In the genomic region with DNA sequence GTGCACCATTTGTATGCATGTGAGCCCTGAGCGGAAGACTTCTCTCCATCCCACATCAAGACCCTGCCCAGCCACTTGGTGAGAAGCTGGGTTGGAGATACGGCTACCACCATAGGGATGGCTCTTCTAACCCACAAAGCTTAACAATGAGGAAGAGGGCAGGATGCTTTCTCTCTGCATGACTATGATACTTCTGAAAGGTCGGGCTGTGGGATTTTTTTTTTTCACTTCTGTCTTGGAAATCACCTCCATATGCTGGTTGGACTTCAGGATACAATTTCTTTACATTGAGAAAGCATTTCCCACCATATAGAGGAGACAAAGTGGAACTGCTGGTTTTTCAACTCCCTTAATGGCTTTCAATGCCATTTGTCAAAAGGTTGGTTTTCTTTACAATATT, we compare ENCODE assay signal across 1 cellular context.
TF ChIP-seq lines count a peak whose summit lies in the region.

No MANE protein-coding gene starts in this region.

TF ChIP-seq in GM12878, 131 proteins besides CTCF, POLR2A, EP300 and RAD21 (continued from another document):
- TF ChIP-seq, protein P1, sequence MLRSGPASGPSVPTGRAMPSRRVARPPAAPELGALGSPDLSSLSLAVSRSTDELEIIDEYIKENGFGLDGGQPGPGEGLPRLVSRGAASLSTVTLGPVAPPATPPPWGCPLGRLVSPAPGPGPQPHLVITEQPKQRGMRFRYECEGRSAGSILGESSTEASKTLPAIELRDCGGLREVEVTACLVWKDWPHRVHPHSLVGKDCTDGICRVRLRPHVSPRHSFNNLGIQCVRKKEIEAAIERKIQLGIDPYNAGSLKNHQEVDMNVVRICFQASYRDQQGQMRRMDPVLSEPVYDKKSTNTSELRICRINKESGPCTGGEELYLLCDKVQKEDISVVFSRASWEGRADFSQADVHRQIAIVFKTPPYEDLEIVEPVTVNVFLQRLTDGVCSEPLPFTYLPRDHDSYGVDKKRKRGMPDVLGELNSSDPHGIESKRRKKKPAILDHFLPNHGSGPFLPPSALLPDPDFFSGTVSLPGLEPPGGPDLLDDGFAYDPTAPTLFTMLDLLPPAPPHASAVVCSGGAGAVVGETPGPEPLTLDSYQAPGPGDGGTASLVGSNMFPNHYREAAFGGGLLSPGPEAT (IDR thresholded peaks at IDR 0.05; ENCODE audit: low read depth): peak; percentile 70; the same call in 1 of the 2 replicates
- peak; percentile 77 for TF ChIP-seq EED (IDR thresholded peaks at IDR 0.05; ENCODE audit: low read depth)
- TF ChIP-seq SPI1 (IDR thresholded peaks at IDR 0.05; ENCODE audit: borderline replicate concordance, insufficient read depth, low read depth, low read length): peak; percentile 92
- TF ChIP-seq ZNF274 (IDR thresholded peaks at IDR 0.05; ENCODE audit: insufficient read depth, insufficient read length): no peak
- 0 out of 2 replicates have a peak, but pooled peaks have one; percentile 35 for TF ChIP-seq FOXM1 (IDR thresholded peaks at IDR 0.05; ENCODE audit: low read depth, low read length)
- TF ChIP-seq, protein P2, sequence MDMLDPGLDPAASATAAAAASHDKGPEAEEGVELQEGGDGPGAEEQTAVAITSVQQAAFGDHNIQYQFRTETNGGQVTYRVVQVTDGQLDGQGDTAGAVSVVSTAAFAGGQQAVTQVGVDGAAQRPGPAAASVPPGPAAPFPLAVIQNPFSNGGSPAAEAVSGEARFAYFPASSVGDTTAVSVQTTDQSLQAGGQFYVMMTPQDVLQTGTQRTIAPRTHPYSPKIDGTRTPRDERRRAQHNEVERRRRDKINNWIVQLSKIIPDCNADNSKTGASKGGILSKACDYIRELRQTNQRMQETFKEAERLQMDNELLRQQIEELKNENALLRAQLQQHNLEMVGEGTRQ (IDR thresholded peaks at IDR 0.05; ENCODE audit: borderline replicate concordance, low read depth, low read length): no peak
- no peak for TF ChIP-seq SMAD1 (IDR thresholded peaks at IDR 0.05; ENCODE audit: low read depth, partially characterized antibody)
- TF ChIP-seq, protein P3, sequence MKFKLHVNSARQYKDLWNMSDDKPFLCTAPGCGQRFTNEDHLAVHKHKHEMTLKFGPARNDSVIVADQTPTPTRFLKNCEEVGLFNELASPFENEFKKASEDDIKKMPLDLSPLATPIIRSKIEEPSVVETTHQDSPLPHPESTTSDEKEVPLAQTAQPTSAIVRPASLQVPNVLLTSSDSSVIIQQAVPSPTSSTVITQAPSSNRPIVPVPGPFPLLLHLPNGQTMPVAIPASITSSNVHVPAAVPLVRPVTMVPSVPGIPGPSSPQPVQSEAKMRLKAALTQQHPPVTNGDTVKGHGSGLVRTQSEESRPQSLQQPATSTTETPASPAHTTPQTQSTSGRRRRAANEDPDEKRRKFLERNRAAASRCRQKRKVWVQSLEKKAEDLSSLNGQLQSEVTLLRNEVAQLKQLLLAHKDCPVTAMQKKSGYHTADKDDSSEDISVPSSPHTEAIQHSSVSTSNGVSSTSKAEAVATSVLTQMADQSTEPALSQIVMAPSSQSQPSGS (IDR thresholded peaks at IDR 0.05; ENCODE audit: low read length): peak; percentile 68
- peak; percentile 22; the same call in 1 of the 3 replicates for TF ChIP-seq POU2F2 (IDR thresholded peaks at IDR 0.05; ENCODE audit: borderline replicate concordance, low read depth, low read length)
- TF ChIP-seq IKZF1 (conservative IDR thresholded peaks at IDR 0.05): peak; percentile 57
- peak; percentile 84 for TF ChIP-seq RUNX3 (IDR thresholded peaks at IDR 0.05; ENCODE audit: low read length)
- TF ChIP-seq, protein P4, sequence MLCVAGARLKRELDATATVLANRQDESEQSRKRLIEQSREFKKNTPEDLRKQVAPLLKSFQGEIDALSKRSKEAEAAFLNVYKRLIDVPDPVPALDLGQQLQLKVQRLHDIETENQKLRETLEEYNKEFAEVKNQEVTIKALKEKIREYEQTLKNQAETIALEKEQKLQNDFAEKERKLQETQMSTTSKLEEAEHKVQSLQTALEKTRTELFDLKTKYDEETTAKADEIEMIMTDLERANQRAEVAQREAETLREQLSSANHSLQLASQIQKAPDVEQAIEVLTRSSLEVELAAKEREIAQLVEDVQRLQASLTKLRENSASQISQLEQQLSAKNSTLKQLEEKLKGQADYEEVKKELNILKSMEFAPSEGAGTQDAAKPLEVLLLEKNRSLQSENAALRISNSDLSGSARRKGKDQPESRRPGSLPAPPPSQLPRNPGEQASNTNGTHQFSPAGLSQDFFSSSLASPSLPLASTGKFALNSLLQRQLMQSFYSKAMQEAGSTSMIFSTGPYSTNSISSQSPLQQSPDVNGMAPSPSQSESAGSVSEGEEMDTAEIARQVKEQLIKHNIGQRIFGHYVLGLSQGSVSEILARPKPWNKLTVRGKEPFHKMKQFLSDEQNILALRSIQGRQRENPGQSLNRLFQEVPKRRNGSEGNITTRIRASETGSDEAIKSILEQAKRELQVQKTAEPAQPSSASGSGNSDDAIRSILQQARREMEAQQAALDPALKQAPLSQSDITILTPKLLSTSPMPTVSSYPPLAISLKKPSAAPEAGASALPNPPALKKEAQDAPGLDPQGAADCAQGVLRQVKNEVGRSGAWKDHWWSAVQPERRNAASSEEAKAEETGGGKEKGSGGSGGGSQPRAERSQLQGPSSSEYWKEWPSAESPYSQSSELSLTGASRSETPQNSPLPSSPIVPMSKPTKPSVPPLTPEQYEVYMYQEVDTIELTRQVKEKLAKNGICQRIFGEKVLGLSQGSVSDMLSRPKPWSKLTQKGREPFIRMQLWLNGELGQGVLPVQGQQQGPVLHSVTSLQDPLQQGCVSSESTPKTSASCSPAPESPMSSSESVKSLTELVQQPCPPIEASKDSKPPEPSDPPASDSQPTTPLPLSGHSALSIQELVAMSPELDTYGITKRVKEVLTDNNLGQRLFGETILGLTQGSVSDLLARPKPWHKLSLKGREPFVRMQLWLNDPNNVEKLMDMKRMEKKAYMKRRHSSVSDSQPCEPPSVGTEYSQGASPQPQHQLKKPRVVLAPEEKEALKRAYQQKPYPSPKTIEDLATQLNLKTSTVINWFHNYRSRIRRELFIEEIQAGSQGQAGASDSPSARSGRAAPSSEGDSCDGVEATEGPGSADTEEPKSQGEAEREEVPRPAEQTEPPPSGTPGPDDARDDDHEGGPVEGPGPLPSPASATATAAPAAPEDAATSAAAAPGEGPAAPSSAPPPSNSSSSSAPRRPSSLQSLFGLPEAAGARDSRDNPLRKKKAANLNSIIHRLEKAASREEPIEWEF (IDR thresholded peaks at IDR 0.05; ENCODE audit: insufficient replicate concordance, low read depth, low read length): peak; percentile 64
- TF ChIP-seq IRF4 (IDR thresholded peaks at IDR 0.05; ENCODE audit: low read depth, low read length): peak; percentile 72; the same call in 1 of the 2 replicates
- peak; percentile 43; the same call in 1 of the 2 replicates for TF ChIP-seq ZNF384 (IDR thresholded peaks at IDR 0.05; ENCODE audit: borderline replicate concordance, low read depth, low read length)
- TF ChIP-seq BCL11A (IDR thresholded peaks at IDR 0.05; ENCODE audit: low read depth, low read length): peak; percentile 76
- TF ChIP-seq, protein P5, sequence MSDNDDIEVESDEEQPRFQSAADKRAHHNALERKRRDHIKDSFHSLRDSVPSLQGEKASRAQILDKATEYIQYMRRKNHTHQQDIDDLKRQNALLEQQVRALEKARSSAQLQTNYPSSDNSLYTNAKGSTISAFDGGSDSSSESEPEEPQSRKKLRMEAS (IDR thresholded peaks at IDR 0.05; ENCODE audit: low read depth, low read length): no peak
- TF ChIP-seq RFX5 (IDR thresholded peaks at IDR 0.05; ENCODE audit: low read depth, low read length): no peak
- 0 out of 4 replicates have a peak, but pooled peaks of 1 of the 2 experiments have one; percentile 10 for TF ChIP-seq BHLHE40 (IDR thresholded peaks at IDR 0.05; ENCODE audit: borderline replicate concordance in 1 of 2, low read depth in 2 of 2, low read length in 1 of 2)
- TF ChIP-seq IKZF2 (IDR thresholded peaks at IDR 0.05): peak; percentile 52 to 56; a peak in 2 of 4 replicates
- peak; percentile 42; the same call in 1 of the 2 replicates for TF ChIP-seq NBN (IDR thresholded peaks at IDR 0.05)
- TF ChIP-seq SMC3 (IDR thresholded peaks at IDR 0.05; ENCODE audit: borderline replicate concordance, low read length): 0 out of 2 replicates have a peak, but pooled peaks have one; percentile 8
- peak; percentile 83 for TF ChIP-seq NFIC (IDR thresholded peaks at IDR 0.05; ENCODE audit: low read depth, low read length)
- TF ChIP-seq SIN3A (IDR thresholded peaks at IDR 0.05; ENCODE audit: low read depth, low read length): no peak
